ENCODE assay signal across 10 cellular contexts in the genomic region with DNA sequence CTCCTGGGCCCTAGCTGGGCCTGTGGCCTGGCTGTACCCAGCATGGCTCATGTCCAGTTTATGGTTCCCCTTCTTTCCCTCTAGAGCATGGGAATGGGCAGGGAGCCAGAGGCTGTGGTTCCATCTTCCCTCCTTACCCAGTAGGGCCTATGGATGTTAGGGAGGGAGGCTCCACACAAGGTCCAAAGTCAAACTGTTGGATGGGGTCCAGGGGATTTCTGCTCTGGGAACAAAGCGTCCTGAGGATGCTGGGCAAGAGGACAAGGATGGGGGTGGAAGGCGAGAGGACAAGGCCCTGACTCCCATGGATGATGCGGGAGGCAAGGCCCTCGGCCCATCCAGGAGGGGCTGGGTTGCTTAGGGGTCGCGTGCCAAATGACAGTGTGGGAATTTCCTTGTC. TPM values are rescaled to one million over a fixed set of nuclear protein-coding genes. Genes with fewer than 3 reads are reported as not detected.
A peak's percentile ranks its signal among the peaks of the same experiment; 100 is the strongest.
DNase-seq lines count a peak whose midpoint lies in the region.
"Had no signal": no experiment of that assay in that cellular context is flagged by ENCODE, and none has a peak within 500 bp of the region (broad histone marks: within the 10 kb centered on the region; RNA-seq: fewer than 3 reads in every experiment).

No MANE protein-coding gene starts in this region.

- no peaks in the 10 kb centered on the region for H3K9me3 ChIP-seq in esophagus (ENCODE audit: control insufficient read depth in 2 of 2, insufficient read depth in 1 of 2, low read depth in 1 of 2, low read length in 1 of 2)
- no peaks in the 10 kb centered on the region for H3K9me3 ChIP-seq in stomach smooth muscle (ENCODE audit: control insufficient read depth in 2 of 2, low read length in 2 of 2)

- 36 to 39% methylated on average over 6 of the region's 6 CpGs for WGBS in esophagus, 2 donors

- H3K4me3 ChIP-seq in esophagus (ENCODE audit: low read depth in 1 of 2, low read length in 2 of 2) (no peak overlapping the region), stomach smooth muscle (ENCODE audit: low read length in 2 of 2) (peak overlapping the region in 1 of 2 donors; percentile 29)

- H3K36me3 ChIP-seq in esophagus (ENCODE audit: control insufficient read depth in 2 of 2, insufficient read depth in 2 of 2, low read length in 1 of 2) (peaks cover 12 to 45% of the 10 kb centered on the region in 2 donors), stomach smooth muscle (ENCODE audit: control insufficient read depth in 2 of 2, insufficient read depth in 2 of 2, low read length in 2 of 2) (peaks cover 44 to 45% of the 10 kb centered on the region in 2 donors)

- DNase-seq in NCI-H226 (peak; percentile 74), lung microvascular endothelial cell (ENCODE audit: low read depth in 2 of 2) (peak; percentile 56 to 91), NCI-H1694 (lab: John Stamatoyannopoulos, UW) (no peak), DMS114 treated with DMSO at 0.1 percent for 48 hours (lab: John Stamatoyannopoulos, UW; ENCODE audit: unreplicated experiment) (no peak), GF-D8 (lab: John Stamatoyannopoulos, UW) (no peak), NCI-H1694 treated with DMSO at 0.1 percent for 48 hours (lab: John Stamatoyannopoulos, UW) (no peak)
- DNase-seq: nephron progenitor cell; stimulated activated naive CD4-positive, alpha-beta T cell treated with Interleukin-2 at 50 U/mL for 16 hours had no signal

- H3K4me1 ChIP-seq in esophagus (ENCODE audit: control insufficient read depth in 2 of 2, insufficient read depth in 2 of 2, low read length in 1 of 2) = peaks cover 33 to 54% of the 10 kb centered on the region in 2 donors
- peaks cover 65% of the 10 kb centered on the region for H3K4me1 ChIP-seq in stomach smooth muscle (ENCODE audit: control insufficient read depth, insufficient read depth, low read length)

- H3K9ac ChIP-seq in stomach smooth muscle (ENCODE audit: low read length in 2 of 2) = no peak overlapping the region

- no peaks in the 10 kb centered on the region for H3K27me3 ChIP-seq in esophagus (ENCODE audit: control insufficient read depth in 1 of 2, insufficient read depth in 2 of 2, low read length in 2 of 2)
- no peaks in the 10 kb centered on the region for H3K27me3 ChIP-seq in stomach smooth muscle (ENCODE audit: control insufficient read depth in 1 of 2, insufficient read depth in 2 of 2, low read length in 2 of 2)

- H3K27ac ChIP-seq in esophagus (ENCODE audit: low read depth in 2 of 2, low read length in 1 of 2) = peak overlapping the region; percentile 50 to 64
- peak overlapping the region; percentile 76 for H3K27ac ChIP-seq in stomach smooth muscle (ENCODE audit: low read length)

RNA-seq across cellular contexts. Expression of a gene that starts 17.3 kb away (rescaled TPM):
- 1 to 10 TPM; 5.6 to 5.7 TPM for polyA plus RNA-seq in esophagus
- total RNA-seq in lung microvascular endothelial cell = 4.2 and 5.2 TPM in 2 replicates

RNA-seq across cellular contexts. Expression of a gene that starts 56.7 kb away (rescaled TPM):
- polyA plus RNA-seq in esophagus = 10 to 100 TPM; 22.6 to 34.7 TPM
- total RNA-seq in lung microvascular endothelial cell = 32.7 and 36.1 TPM in 2 replicates

Comparison
In these comparisons a context has a peak if more than half of its experiments do, and no peak if none do; other contexts are left out.
1. DNase-seq: peak in NCI-H226 (single experiment) and lung microvascular endothelial cell (2 of 2); none in NCI-H1694 (single experiment), DMS114 treated with DMSO at 0.1 percent for 48 hours (single experiment), GF-D8 (single experiment) and NCI-H1694 treated with DMSO at 0.1 percent for 48 hours (single experiment).